In genomic region chr14:89540830-89541470, GRCh38 we compare ENCODE assay signal across 14 cellular contexts.
A peak's percentile ranks its signal among the peaks of the same experiment; 100 is the strongest.
DNase-seq lines count a peak whose midpoint lies in the region; ATAC-seq, FAIRE-seq and TF ChIP-seq lines count a peak whose summit lies in the region.
"Had no signal": no experiment of that assay in that cellular context is flagged by ENCODE, and none has a peak within 500 bp of the region (broad histone marks: within the 10 kb centered on the region; RNA-seq: fewer than 3 reads in every experiment).

No MANE protein-coding gene starts in this region.

- ATAC-seq in natural killer cell (no peak), WTC11 (no peak)
- ATAC-seq in natural killer cell treated with Interleukin-12 subunit alpha and Interleukin-12 subunit beta and Interleukin-15 and Interleukin-18, amount 100 ng/mL, for 72 hours, result no peak

- H3K36me3 Mint-ChIP-seq in natural killer cell, result no peaks in the 10 kb centered on the region
- no peaks in the 10 kb centered on the region for H3K36me3 Mint-ChIP-seq in natural killer cell treated with Interleukin-12 subunit alpha and Interleukin-12 subunit beta and Interleukin-15 and Interleukin-18, amount 100 ng/mL, for 72 hours
- peaks cover 14% of the 10 kb centered on the region for H3K36me3 Mint-ChIP-seq in WTC11

- CTCF ChIA-PET in WTC11 (lab: Charles Lee), result no interaction called here

- H3K27me3 Mint-ChIP-seq in natural killer cell (ENCODE audit: low read depth in 2 of 2) (no peaks in the 10 kb centered on the region), WTC11 (ENCODE audit: low read depth) (no peaks in the 10 kb centered on the region)
- no peaks in the 10 kb centered on the region for H3K27me3 Mint-ChIP-seq in natural killer cell treated with Interleukin-12 subunit alpha and Interleukin-12 subunit beta and Interleukin-15 and Interleukin-18, amount 100 ng/mL, for 72 hours

- no peak overlapping the region for H3K4me3 ChIP-seq in fibroblast of villous mesenchyme (ENCODE audit: low read depth, low read length)
- H3K4me3 ChIP-seq: BLaER1, skin epidermis, tibial artery had no signal

- H3K27ac Mint-ChIP-seq in natural killer cell, result peak overlapping the region; percentile 21 to 61
- H3K27ac Mint-ChIP-seq in natural killer cell treated with Interleukin-12 subunit alpha and Interleukin-12 subunit beta and Interleukin-15 and Interleukin-18, amount 100 ng/mL, for 72 hours, result peak overlapping the region in 1 of 2 donors; percentile 49
- H3K27ac Mint-ChIP-seq in WTC11, result peak overlapping the region; percentile 24

- TF ChIP-seq CTCF in natural killer cell (IDR thresholded peaks at IDR 0.05) (no peak), WTC11 (IDR thresholded peaks at IDR 0.05) (no peak), fibroblast of villous mesenchyme (IDR thresholded peaks at IDR 0.05; ENCODE audit: insufficient read depth, low read depth, low read length) (no peak)

- DNase-seq in natural killer cell (no peak), WTC11 (ENCODE audit: low spot score) (no peak), fibroblast of villous mesenchyme (ENCODE audit: low read depth) (peak; percentile 33), GM19239 (ENCODE audit: insufficient read length, low spot score) (no peak), GF-D8 (lab: John Stamatoyannopoulos, UW) (no peak), NCI-H526 treated with DMSO at 0.1 percent for 48 hours (lab: John Stamatoyannopoulos, UW) (no peak)
- no peak for DNase-seq in natural killer cell treated with Interleukin-12 subunit alpha and Interleukin-12 subunit beta and Interleukin-15 and Interleukin-18, amount 100 ng/mL, for 72 hours (ENCODE audit: low spot score)
- DNase-seq in stimulated activated CD4-positive, alpha-beta T cell treated with anti-CD3 and anti-CD28 coated beads, Interleukin-4, amount 100 ng/mL, for 1 hour, result no peak
- DNase-seq: effector memory CD4-positive, alpha-beta T cell; GDM1; NCI-H2029 treated with DMSO at 0.1 percent for 48 hours; tibial artery had no signal

- FAIRE-seq in GM19239 (lab: Jason Lieb, UNC), result no peak

- H3K9me3 Mint-ChIP-seq in natural killer cell (no peaks in the 10 kb centered on the region), WTC11 (peaks cover 6% of the 10 kb centered on the region)
- H3K9me3 Mint-ChIP-seq in natural killer cell treated with Interleukin-12 subunit alpha and Interleukin-12 subunit beta and Interleukin-15 and Interleukin-18, amount 100 ng/mL, for 72 hours, result no peaks in the 10 kb centered on the region

- H3K4me3 Mint-ChIP-seq in natural killer cell (no peak overlapping the region), WTC11 (no peak overlapping the region)
- no peak overlapping the region for H3K4me3 Mint-ChIP-seq in natural killer cell treated with Interleukin-12 subunit alpha and Interleukin-12 subunit beta and Interleukin-15 and Interleukin-18, amount 100 ng/mL, for 72 hours

- H3K4me1 Mint-ChIP-seq in natural killer cell (peaks cover 64 to 68% of the 10 kb centered on the region in 2 donors), WTC11 (peaks cover 80% of the 10 kb centered on the region)
- peaks cover 45 to 52% of the 10 kb centered on the region in 2 donors for H3K4me1 Mint-ChIP-seq in natural killer cell treated with Interleukin-12 subunit alpha and Interleukin-12 subunit beta and Interleukin-15 and Interleukin-18, amount 100 ng/mL, for 72 hours (ENCODE audit: low read depth in 2 of 2)

- intact Hi-C loops in natural killer cell (cut with micrococcal nuclease), result no loop called here

- POLR2A ChIA-PET in WTC11 (lab: Charles Lee), result no interaction called here

TF ChIP-seq in WTC11, 78 proteins besides CTCF, POLR2A, EP300 and RAD21 (continues in another document):
- TF ChIP-seq ZNF512 (CRISPR knock-in tag; IDR thresholded peaks at IDR 0.05; ENCODE audit: borderline replicate concordance) (no peak), SP1 (CRISPR knock-in tag; conservative IDR thresholded peaks at IDR 0.05) (no peak), HMGXB4 (CRISPR knock-in tag; IDR thresholded peaks at IDR 0.05) (no peak), E2F5 (CRISPR knock-in tag; IDR thresholded peaks at IDR 0.05) (no peak), SMAD4 (CRISPR knock-in tag; IDR thresholded peaks at IDR 0.05) (no peak), TCF7 (CRISPR knock-in tag; IDR thresholded peaks at IDR 0.05; ENCODE audit: low read depth) (no peak), ZNF281 (CRISPR knock-in tag; IDR thresholded peaks at IDR 0.05) (no peak), NR2C2 (CRISPR knock-in tag; IDR thresholded peaks at IDR 0.05) (no peak), ATF6 (CRISPR knock-in tag; IDR thresholded peaks at IDR 0.05) (no peak), GTF2I (CRISPR knock-in tag; conservative IDR thresholded peaks at IDR 0.05) (no peak), ZNF232 (CRISPR knock-in tag; IDR thresholded peaks at IDR 0.05) (no peak), RORB (CRISPR knock-in tag; IDR thresholded peaks at IDR 0.05) (no peak), ZNF263 (CRISPR knock-in tag; IDR thresholded peaks at IDR 0.05; ENCODE audit: low read depth) (no peak)
